Comparison of ENCODE assay signal across 9 cellular contexts in genomic region chr10:34655286-34656170, GRCh38.
DNase-seq lines count a peak whose midpoint lies in the region; ATAC-seq and TF ChIP-seq lines count a peak whose summit lies in the region.
"Had no signal": no experiment of that assay in that cellular context is flagged by ENCODE, and none has a peak within 500 bp of the region (broad histone marks: within the 10 kb centered on the region; RNA-seq: fewer than 3 reads in every experiment).

No MANE protein-coding gene starts in this region.

- no peaks in the 10 kb centered on the region for H3K79me2 ChIP-seq in OCI-LY1 (ENCODE audit: insufficient read depth, low read length)

- no peak overlapping the region for H3K4me2 ChIP-seq in OCI-LY1 (ENCODE audit: low read length)

- no peaks in the 10 kb centered on the region for H3K9me2 ChIP-seq in OCI-LY1 (ENCODE audit: low read depth, low read length)

- H3K27ac ChIP-seq in cardiac muscle cell (no peak overlapping the region), OCI-LY1 (ENCODE audit: low read depth, low read length, poor library complexity, severe bottlenecking) (no peak overlapping the region), lower lobe of right lung (no peak overlapping the region)
- H3K27ac ChIP-seq: epithelial cell of prostate had no signal

- TF ChIP-seq CTCF in cardiac muscle cell (IDR thresholded peaks at IDR 0.05; ENCODE audit: low read depth, low read length) (peak; percentile 78), OCI-LY1 (IDR thresholded peaks at IDR 0.05; ENCODE audit: low read length) (peak; percentile 62), cardiac fibroblast (IDR thresholded peaks at IDR 0.05; ENCODE audit: low read depth, low read length) (peak; percentile 72), lower lobe of right lung (IDR thresholded peaks at IDR 0.05) (peak; percentile 71)

- H3K4me1 Mint-ChIP-seq in activated T-helper 17 cell treated with anti-CD3 and anti-CD28 coated beads, Interleukin-2, amount 50 U/mL, for 72 hours: no peaks in the 10 kb centered on the region

- H3K36me3 ChIP-seq in cardiac muscle cell (no peaks in the 10 kb centered on the region), OCI-LY1 (ENCODE audit: insufficient read depth, low read length) (no peaks in the 10 kb centered on the region), lower lobe of right lung (no peaks in the 10 kb centered on the region)

- H3K27me3 Mint-ChIP-seq in activated T-helper 17 cell treated with anti-CD3 and anti-CD28 coated beads, Interleukin-2, amount 50 U/mL, for 72 hours: peaks cover 27% of the 10 kb centered on the region

- H3F3A ChIP-seq in OCI-LY1 (ENCODE audit: insufficient read depth, low read length): no peaks in the 10 kb centered on the region

- no peak overlapping the region for H3K4me3 ChIP-seq in cardiac muscle cell
- H3K4me3 ChIP-seq in OCI-LY1 (ENCODE audit: low read depth, low read length, poor library complexity, severe bottlenecking): no peak overlapping the region
- no peak overlapping the region for H3K4me3 ChIP-seq in cardiac fibroblast (replicated peaks in 1 of 2; ENCODE audit: low read depth in 2 of 2, low read length in 2 of 2)
- H3K4me3 ChIP-seq in lower lobe of right lung: no peak overlapping the region

- no peaks in the 10 kb centered on the region for H4K20me1 ChIP-seq in OCI-LY1 (ENCODE audit: insufficient read depth, low read length)

- H2AFZ ChIP-seq in OCI-LY1 (ENCODE audit: low read length): no peak overlapping the region

- H3K27me3 ChIP-seq in cardiac muscle cell: no peaks in the 10 kb centered on the region
- H3K27me3 ChIP-seq in OCI-LY1 (ENCODE audit: insufficient read depth, low read length): no peaks in the 10 kb centered on the region
- no peaks in the 10 kb centered on the region for H3K27me3 ChIP-seq in lower lobe of right lung (ENCODE audit: low read depth)

- H3K27ac Mint-ChIP-seq in activated T-helper 17 cell treated with anti-CD3 and anti-CD28 coated beads, Interleukin-2, amount 50 U/mL, for 72 hours: no peak overlapping the region

- peaks cover 30% of the 10 kb centered on the region for H3K4me1 ChIP-seq in cardiac muscle cell (ENCODE audit: low read depth)
- no peaks in the 10 kb centered on the region for H3K4me1 ChIP-seq in OCI-LY1 (ENCODE audit: insufficient read depth, low read length, severe bottlenecking)
- peaks cover 5% of the 10 kb centered on the region for H3K4me1 ChIP-seq in lower lobe of right lung

- H3K9me3 Mint-ChIP-seq in activated T-helper 17 cell treated with anti-CD3 and anti-CD28 coated beads, Interleukin-2, amount 50 U/mL, for 72 hours: no peaks in the 10 kb centered on the region

- intact Hi-C loops in Right ventricle myocardium inferior (cut with DNase I) (no loop called here), lower lobe of right lung (cut with DNase I) (no loop called here)

- H3K36me3 Mint-ChIP-seq in activated T-helper 17 cell treated with anti-CD3 and anti-CD28 coated beads, Interleukin-2, amount 50 U/mL, for 72 hours (ENCODE audit: low read depth): no peaks in the 10 kb centered on the region

- ATAC-seq in Right ventricle myocardium inferior (no peak), HG03354 (IDR thresholded peaks at IDR 0.05; ENCODE audit: poor library complexity, severe bottlenecking, unreplicated experiment) (peak; percentile 63), lower lobe of right lung (peak; percentile 56 to 66), GM19324 (IDR thresholded peaks at IDR 0.05; ENCODE audit: low FRiP score, unreplicated experiment) (no peak)
- no peak for ATAC-seq in activated T-helper 17 cell treated with anti-CD3 and anti-CD28 coated beads, Interleukin-2, amount 50 U/mL, for 72 hours (replicated peaks)

- H3K9ac ChIP-seq in OCI-LY1 (ENCODE audit: low read length): no peak overlapping the region

- H3K9me3 ChIP-seq in cardiac muscle cell (ENCODE audit: low read depth) (no peaks in the 10 kb centered on the region), OCI-LY1 (ENCODE audit: low read length) (no peaks in the 10 kb centered on the region), lower lobe of right lung (no peaks in the 10 kb centered on the region)

- no peak overlapping the region for H3K4me3 Mint-ChIP-seq in activated T-helper 17 cell treated with anti-CD3 and anti-CD28 coated beads, Interleukin-2, amount 50 U/mL, for 72 hours

- DNase-seq in cardiac muscle cell (ENCODE audit: low read depth in 1 of 2, low spot score in 1 of 2) (peak; percentile 68 to 84), Right ventricle myocardium inferior (ENCODE audit: missing footprints) (no peak), cardiac fibroblast (ENCODE audit: low read depth in 2 of 2) (peak; percentile 81 to 88), lower lobe of right lung (no peak)

Comparison
In these comparisons a context has a peak if more than half of its experiments do, and no peak if none do; other contexts are left out.
1. DNase-seq: peak in cardiac muscle cell (2 of 2) and cardiac fibroblast (2 of 2); none in Right ventricle myocardium inferior (single experiment) and lower lobe of right lung (single experiment).
2. ATAC-seq: peak in HG03354 (single experiment) and lower lobe of right lung (2 of 2); none in Right ventricle myocardium inferior (single experiment), GM19324 (single experiment) and activated T-helper 17 cell treated with anti-CD3 and anti-CD28 coated beads, Interleukin-2, amount 50 U/mL, for 72 hours (single experiment).
3. Peak in every context shown above with its lines, with median percentiles within 50 percentile points of each other: CTCF ChIP-seq.